ENCODE assay signal across 1 cellular context in the genomic region with DNA sequence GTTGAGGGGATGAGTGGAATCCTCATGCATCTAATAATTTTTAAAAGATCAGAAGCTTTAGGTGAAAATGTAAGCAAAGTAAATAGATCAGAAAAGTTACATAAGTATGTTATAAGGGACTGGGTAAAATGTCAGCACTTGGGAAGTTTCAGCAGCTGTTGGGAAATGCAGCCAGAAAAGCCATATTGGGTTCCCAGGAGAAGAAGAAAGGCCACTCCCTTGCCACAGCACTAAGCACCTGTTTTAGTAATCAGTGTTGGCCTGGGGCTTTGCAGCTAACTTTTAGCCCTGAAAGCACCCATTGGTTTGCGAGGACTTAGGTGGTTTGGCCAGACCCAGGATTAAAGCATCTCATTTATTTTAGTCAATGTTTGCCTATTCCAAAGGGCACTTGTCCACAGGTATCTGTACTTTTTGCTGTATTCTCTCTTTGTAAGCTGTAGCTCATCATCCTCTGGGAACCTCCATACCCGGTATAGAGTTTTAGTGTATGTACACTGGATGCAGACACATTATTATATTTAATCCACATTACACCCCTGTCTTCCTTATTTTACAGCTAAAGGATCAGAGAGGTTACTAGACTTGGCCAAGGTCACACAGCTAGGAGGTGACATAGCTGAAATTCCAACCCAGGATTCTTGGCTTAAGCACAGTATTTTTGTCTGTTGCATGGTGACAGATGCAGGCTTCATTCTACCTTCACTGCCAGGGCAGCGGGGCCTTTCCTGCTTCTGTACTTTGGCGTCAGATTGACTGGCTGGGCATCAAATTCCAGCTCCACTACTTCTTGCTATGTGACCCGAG.
TF ChIP-seq lines count a peak whose summit lies in the region.

No MANE protein-coding gene starts in this region.

TF ChIP-seq in HepG2, 621 proteins besides CTCF, POLR2A, EP300 and RAD21 (continued from another document):
- TF ChIP-seq DZIP1 (CRISPR knock-in tag; IDR thresholded peaks at IDR 0.05) (no peak), HHEX (CRISPR knock-in tag; IDR thresholded peaks at IDR 0.05) (no peak)
